14 cellular contexts compared by ENCODE assay signal in the genomic region with DNA sequence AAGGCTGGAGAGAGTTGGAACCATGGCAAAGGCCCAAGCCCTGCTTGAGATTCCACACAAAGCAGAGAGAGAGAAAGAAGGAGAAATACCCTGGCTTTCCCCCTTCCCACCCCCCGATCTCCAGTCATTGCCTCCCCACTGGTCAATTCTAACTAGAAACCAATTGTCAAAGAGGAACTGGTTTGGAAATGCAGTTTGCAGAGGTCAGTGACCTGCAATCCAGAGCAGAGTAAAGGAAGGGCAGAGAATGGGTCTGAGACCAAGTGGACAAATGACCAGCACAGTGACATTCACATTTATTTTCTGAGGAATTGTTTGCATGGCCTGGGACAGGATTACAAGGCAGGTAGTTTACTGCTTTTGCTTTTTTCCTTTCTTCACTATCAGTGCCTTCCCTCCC. TPM values are rescaled to one million over a fixed set of nuclear protein-coding genes. Genes with fewer than 3 reads are reported as not detected.
DNase-seq lines count a peak whose midpoint lies in the region; ATAC-seq and TF ChIP-seq lines count a peak whose summit lies in the region.
"Had no signal": no experiment of that assay in that cellular context is flagged by ENCODE, and none has a peak within 500 bp of the region (broad histone marks: within the 10 kb centered on the region; RNA-seq: fewer than 3 reads in every experiment).

No MANE protein-coding gene starts in this region.

- peak overlapping the region; percentile 43 for H3K27ac Mint-ChIP-seq in dendritic cell treated with granulocyte-macrophage colony-stimulating factor and Interleukin-4, amounts not matched to agents 40 ng/mL and 50 ng/mL, for 4 days

- ATAC-seq in lung (ENCODE audit: insufficient read depth, low FRiP score), result peak; percentile 19

- no peak for TF ChIP-seq EP300 in ovary (IDR thresholded peaks at IDR 0.05)

- H3K4me1 Mint-ChIP-seq in dendritic cell treated with granulocyte-macrophage colony-stimulating factor and Interleukin-4, amounts not matched to agents 40 ng/mL and 50 ng/mL, for 4 days (ENCODE audit: low read depth), result peaks cover 15% of the 10 kb centered on the region

- no peaks in the 10 kb centered on the region for H3K27me3 ChIP-seq in lung (ENCODE audit: control insufficient read depth, insufficient read depth)
- H3K27me3 ChIP-seq in ovary, result no peaks in the 10 kb centered on the region
- no peaks in the 10 kb centered on the region for H3K27me3 ChIP-seq in brain microvascular endothelial cell (replicated peaks)

- no peak overlapping the region for H3K27ac ChIP-seq in lung (ENCODE audit: low read depth in 1 of 2, low read length in 1 of 2)
- peak overlapping the region; percentile 30 for H3K27ac ChIP-seq in temporal lobe (ENCODE audit: low read depth, low read length)
- no peak overlapping the region for H3K27ac ChIP-seq in ovary
- no peak overlapping the region for H3K27ac ChIP-seq in brain microvascular endothelial cell

- no peaks in the 10 kb centered on the region for H3K9me3 ChIP-seq in lung (ENCODE audit: control insufficient read depth in 2 of 2, insufficient read depth in 1 of 2, low read length in 1 of 2)
- no peaks in the 10 kb centered on the region for H3K9me3 ChIP-seq in ovary

- DNase-seq in MV-4-11 (lab: John Stamatoyannopoulos, UW) (peak; percentile 4), lung (ENCODE audit: low spot score) (no peak), ovary (no peak), NCI-H524 (lab: John Stamatoyannopoulos, UW) (no peak), brain microvascular endothelial cell (no peak)
- DNase-seq: DMS 273 treated with DMSO at 0.1 percent for 48 hours, HCEC 1CT, Kasumi-1, NCI-H1436, NCI-H2029 treated with DMSO at 0.1 percent for 48 hours had no signal

- 18 to 57% methylated on average over 1 of the region's 1 CpG for WGBS in lung, 2 donors
- WGBS in ovary, 3 donors, result 54 to 78% (median 75%) methylated on average over 1 of the region's 1 CpG

- no peaks in the 10 kb centered on the region for H3K36me3 ChIP-seq in lung (ENCODE audit: control insufficient read depth in 2 of 2, insufficient read depth in 2 of 2, low read length in 2 of 2)
- H3K36me3 ChIP-seq in ovary, result no peaks in the 10 kb centered on the region
- no peaks in the 10 kb centered on the region for H3K36me3 ChIP-seq in brain microvascular endothelial cell (replicated peaks)

- peaks cover 1% of the 10 kb centered on the region for H3K27me3 Mint-ChIP-seq in dendritic cell treated with granulocyte-macrophage colony-stimulating factor and Interleukin-4, amounts not matched to agents 40 ng/mL and 50 ng/mL, for 4 days

- H3K4me1 ChIP-seq in lung (ENCODE audit: control insufficient read depth in 2 of 2, insufficient read depth in 2 of 2, low read length in 2 of 2) (no peaks in the 10 kb centered on the region), ovary (ENCODE audit: insufficient read depth) (no peaks in the 10 kb centered on the region)

- no peak overlapping the region for H3K4me3 Mint-ChIP-seq in dendritic cell treated with granulocyte-macrophage colony-stimulating factor and Interleukin-4, amounts not matched to agents 40 ng/mL and 50 ng/mL, for 4 days

- no peak for TF ChIP-seq CTCF in lung (IDR thresholded peaks at IDR 0.05; ENCODE audit: control extremely low read depth, extremely low read depth)
- no peak for TF ChIP-seq CTCF in ovary (IDR thresholded peaks at IDR 0.05)
- no peak for TF ChIP-seq CTCF in brain microvascular endothelial cell (IDR thresholded peaks at IDR 0.05; ENCODE audit: low read depth, low read length, missing control alignments)

- H3K36me3 Mint-ChIP-seq in dendritic cell treated with granulocyte-macrophage colony-stimulating factor and Interleukin-4, amounts not matched to agents 40 ng/mL and 50 ng/mL, for 4 days (ENCODE audit: low read depth), result no peaks in the 10 kb centered on the region

- H3K9me3 Mint-ChIP-seq in dendritic cell treated with granulocyte-macrophage colony-stimulating factor and Interleukin-4, amounts not matched to agents 40 ng/mL and 50 ng/mL, for 4 days, result peaks cover 8% of the 10 kb centered on the region

- no peak overlapping the region for H3K4me3 ChIP-seq in lung
- H3K4me3 ChIP-seq in ovary, result no peak overlapping the region
- no peak overlapping the region for H3K4me3 ChIP-seq in brain microvascular endothelial cell (ENCODE audit: low read depth, low read length)

- intact Hi-C loops in dendritic cell treated with granulocyte-macrophage colony-stimulating factor and Interleukin-4, amounts not matched to agents 40 ng/mL and 50 ng/mL, for 4 days (cut with micrococcal nuclease), result no loop called here
- intact Hi-C loops in ovary (cut with DNase I), result no loop called here

- in situ Hi-C loops in brain microvascular endothelial cell (cut with HindIII; ENCODE audit: low pct_ligation_motif_present, low sequenced_read_pairs), result no loop called here

- TF ChIP-seq POLR2A in ovary (IDR thresholded peaks at IDR 0.05), result no peak

RNA-seq across cellular contexts. Expression of gene ZFYVE16, which starts 37.5 kb away (rescaled TPM):
- total RNA-seq in lung (100 to 1,000 TPM in 1 of 2 donors, 10 to 100 TPM in 1; 34.1 to 102 TPM), temporal lobe (41.1 TPM), ovary (10 to 100 TPM; 29.9 to 59.0 (median 46.6) TPM)
- polyA plus RNA-seq in lung (10 to 100 TPM; 14.5 to 18.4 TPM), ovary (10 to 100 TPM; 17.0 to 23.7 TPM)

RNA-seq across cellular contexts. Expression of gene SPZ1, which starts 50.6 kb away (rescaled TPM):
- not detected for total RNA-seq in lung
- polyA plus RNA-seq in lung, result not detected
- not detected for total RNA-seq in temporal lobe
- total RNA-seq in ovary, result not detected
- not detected for polyA plus RNA-seq in ovary
- total RNA-seq: Daoy had no signal
- polyA plus RNA-seq: BJ had no signal
